In the genomic region with DNA sequence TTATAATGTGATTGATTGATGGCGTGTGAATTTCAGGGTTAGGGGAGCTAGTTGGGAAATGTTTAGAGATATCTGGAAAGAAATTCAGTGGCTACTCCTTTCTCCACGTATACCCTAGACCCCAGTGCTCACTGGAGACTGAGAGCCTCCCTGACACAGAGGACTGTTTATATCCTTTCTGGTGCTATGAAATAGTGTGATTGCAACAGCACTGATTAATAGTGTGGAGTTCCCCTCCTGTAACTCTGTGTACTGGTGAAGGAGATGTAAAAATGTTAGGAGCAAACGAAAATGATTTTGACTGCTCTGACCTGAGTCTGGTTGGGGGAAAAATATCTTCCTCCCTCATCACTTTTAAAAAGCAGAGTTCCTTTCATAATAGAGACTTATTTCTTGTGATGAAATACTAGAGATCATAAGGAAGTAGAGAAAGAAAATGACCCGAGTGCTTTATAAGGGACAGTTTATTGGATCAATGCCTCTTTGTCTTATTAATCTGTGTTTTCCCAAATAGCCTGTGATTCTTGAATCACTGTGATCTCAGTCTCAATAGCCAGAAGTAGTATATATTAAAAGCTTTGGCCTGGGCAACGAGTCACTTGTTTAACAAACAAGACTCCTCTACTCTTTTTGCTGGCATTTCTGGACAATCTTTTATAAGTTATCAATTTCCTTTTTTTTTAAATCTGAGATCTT, we compare ENCODE assay signal across 32 cellular contexts.
A peak's percentile ranks its signal among the peaks of the same experiment; 100 is the strongest.
DNase-seq lines count a peak whose midpoint lies in the region; ATAC-seq and TF ChIP-seq lines count a peak whose summit lies in the region.
"Had no signal": no experiment of that assay in that cellular context is flagged by ENCODE, and none has a peak within 500 bp of the region (broad histone marks: within the 10 kb centered on the region; RNA-seq: fewer than 3 reads in every experiment).

No MANE protein-coding gene starts in this region.

- no peaks in the 10 kb centered on the region for H3K36me3 Mint-ChIP-seq in neural progenitor cell
- H3K36me3 Mint-ChIP-seq: activated CD4-positive, alpha-beta memory T cell treated with anti-CD3 and anti-CD28 coated beads for 36 hours; activated naive CD4-positive, alpha-beta T cell treated with anti-CD3 and anti-CD28 coated beads, Interleukin-2, amount 50 U/mL, for 72 hours had no signal

- H3K27me3 ChIP-seq in ACC112 (ENCODE audit: insufficient read depth, low read length) (no peaks in the 10 kb centered on the region), adipocyte (replicated peaks; ENCODE audit: control insufficient read depth, insufficient read depth, low read length) (no peaks in the 10 kb centered on the region), neural progenitor cell (peaks cover 22% of the 10 kb centered on the region)

- DNase-seq in adipocyte (ENCODE audit: low read depth): peak; percentile 20
- DNase-seq in foreskin melanocyte: peak; percentile 65
- DNase-seq in neural progenitor cell (ENCODE audit: low spot score): no peak
- DNase-seq in foreskin fibroblast: no peak
- DNase-seq: activated CD4-positive, alpha-beta memory T cell treated with anti-CD3 and anti-CD28 coated beads for 36 hours; activated CD4-positive, CD25-positive, alpha-beta regulatory T cell treated with anti-CD3 and anti-CD28 coated beads, Interleukin-2, amount 50 U/mL, for 72 hours; activated CD8-positive, alpha-beta memory T cell treated with anti-CD3 and anti-CD28 coated beads, Interleukin-2, amount 50 U/mL, for 4 hours; aorta; CD4-positive, alpha-beta T cell; cortex of kidney; DMS 273 treated with DMSO at 0.1 percent for 48 hours; esophagus squamous epithelium; glutamatergic neuron; lower lobe of right lung; NCI-H1436 treated with DMSO at 0.1 percent for 48 hours; NCI-H446; NCI-H774; psoas muscle; SK-N-SH; T-helper 17 cell had no signal

- no peak overlapping the region for H3K4me3 ChIP-seq in ACC112 (ENCODE audit: low read depth, low read length)
- H3K4me3 ChIP-seq in adipocyte (ENCODE audit: low read length): peak overlapping the region; percentile 48
- H3K4me3 ChIP-seq in neural progenitor cell: no peak overlapping the region
- H3K4me3 ChIP-seq in foreskin fibroblast (ENCODE audit: low read depth in 1 of 2, low read length in 2 of 2): no peak overlapping the region
- H3K4me3 ChIP-seq: cardiac muscle cell, esophagus squamous epithelium, lower lobe of right lung, psoas muscle, skin epidermis, thoracic aorta had no signal

- no peaks in the 10 kb centered on the region for H3K36me3 ChIP-seq in ACC112 (ENCODE audit: insufficient read depth, low read length)
- H3K36me3 ChIP-seq in adipocyte (ENCODE audit: control insufficient read depth, insufficient read depth, low read length, severe bottlenecking): no peaks in the 10 kb centered on the region
- H3K36me3 ChIP-seq in neural progenitor cell: no peaks in the 10 kb centered on the region
- H3K36me3 ChIP-seq: cardiac muscle cell, esophagus squamous epithelium, lower lobe of right lung, thoracic aorta had no signal

- no peak overlapping the region for H3K4me3 Mint-ChIP-seq in neural progenitor cell
- H3K4me3 Mint-ChIP-seq: activated CD4-positive, alpha-beta memory T cell treated with anti-CD3 and anti-CD28 coated beads for 36 hours; activated T-helper 17 cell treated with anti-CD3 and anti-CD28 coated beads, Interleukin-2, amount 50 U/mL, for 72 hours; CD4-positive, alpha-beta T cell; stimulated activated naive CD8-positive, alpha-beta T cell treated with anti-CD3 and anti-CD28 coated beads, Interleukin-15, Interleukin-2, amounts not matched to agents 100 ng/mL and 50 ng/mL, for 24 hours; T-helper 17 cell had no signal

- H3K4me1 Mint-ChIP-seq in neural progenitor cell: peaks cover 33% of the 10 kb centered on the region
- H3K4me1 Mint-ChIP-seq: activated T-helper 17 cell treated with anti-CD3 and anti-CD28 coated beads, Interleukin-2, amount 50 U/mL, for 72 hours; T-helper 17 cell had no signal

- peaks cover 6% of the 10 kb centered on the region for H3K27me3 Mint-ChIP-seq in neural progenitor cell (ENCODE audit: insufficient read depth, low read depth)

- H3K79me2 ChIP-seq in ACC112 (ENCODE audit: control insufficient read depth, insufficient read depth, low read length, unreplicated experiment) (no peaks in the 10 kb centered on the region), neural progenitor cell (ENCODE audit: low read depth) (no peaks in the 10 kb centered on the region)

- peaks cover 5% of the 10 kb centered on the region for H3K9me3 ChIP-seq in adipocyte (ENCODE audit: control insufficient read depth, low read length)
- no peaks in the 10 kb centered on the region for H3K9me3 ChIP-seq in neural progenitor cell (ENCODE audit: low read depth)
- H3K9me3 ChIP-seq: esophagus squamous epithelium, lower lobe of right lung, psoas muscle, SK-N-SH, thoracic aorta had no signal

- peak overlapping the region; percentile 61 for H3K9ac ChIP-seq in adipocyte (ENCODE audit: low read length)
- no peak overlapping the region for H3K9ac ChIP-seq in neural progenitor cell
- H3K9ac ChIP-seq: KMS-11, SK-N-SH had no signal

- no peaks in the 10 kb centered on the region for H3K4me1 ChIP-seq in ACC112 (ENCODE audit: control insufficient read depth, insufficient read depth, low read length, unreplicated experiment)
- peaks cover 13% of the 10 kb centered on the region for H3K4me1 ChIP-seq in adipocyte (ENCODE audit: control insufficient read depth, insufficient read depth, low read length)
- H3K4me1 ChIP-seq in neural progenitor cell: peaks cover 32% of the 10 kb centered on the region
- H3K4me1 ChIP-seq: esophagus squamous epithelium, lower lobe of right lung, psoas muscle had no signal

- peaks cover 4% of the 10 kb centered on the region for H4K20me1 ChIP-seq in neural progenitor cell (ENCODE audit: low read depth)

- H3F3A ChIP-seq in neural progenitor cell (ENCODE audit: low read depth): peaks cover 21% of the 10 kb centered on the region

- H3K27ac ChIP-seq in ACC112 (ENCODE audit: low read depth, low read length): no peak overlapping the region
- H3K27ac ChIP-seq in neural progenitor cell: no peak overlapping the region
- H3K27ac ChIP-seq: cardiac muscle cell, KMS-11, lower lobe of right lung, psoas muscle, RWPE1, skin epidermis, thoracic aorta had no signal

- TF ChIP-seq CTCF in neural progenitor cell (IDR thresholded peaks at IDR 0.05): no peak
- TF ChIP-seq CTCF in foreskin fibroblast (IDR thresholded peaks at IDR 0.05; ENCODE audit: low read depth, low read length): no peak

- H2AFZ ChIP-seq in ACC112 (ENCODE audit: low read length, unreplicated experiment): peak overlapping the region; percentile 16
- no peak overlapping the region for H2AFZ ChIP-seq in neural progenitor cell (replicated peaks)

- ATAC-seq in HG03378 (IDR thresholded peaks at IDR 0.05; ENCODE audit: unreplicated experiment) (no peak), HG03095 (IDR thresholded peaks at IDR 0.05; ENCODE audit: unreplicated experiment) (no peak), GM21825 (IDR thresholded peaks at IDR 0.05; ENCODE audit: unreplicated experiment) (no peak)
- ATAC-seq: activated naive CD4-positive, alpha-beta T cell treated with anti-CD3 and anti-CD28 coated beads, Interleukin-2, amount 50 U/mL, for 72 hours; activated T-helper 17 cell treated with anti-CD3 and anti-CD28 coated beads, Interleukin-2, amount 50 U/mL, for 72 hours; psoas muscle; T-helper 17 cell had no signal

- no peak overlapping the region for H3K27ac Mint-ChIP-seq in neural progenitor cell
- H3K27ac Mint-ChIP-seq: activated CD4-positive, alpha-beta memory T cell treated with anti-CD3 and anti-CD28 coated beads for 36 hours; activated naive CD4-positive, alpha-beta T cell treated with anti-CD3 and anti-CD28 coated beads, Interleukin-2, amount 50 U/mL, for 72 hours; activated T-helper 17 cell treated with anti-CD3 and anti-CD28 coated beads, Interleukin-2, amount 50 U/mL, for 72 hours; CD4-positive, alpha-beta T cell; stimulated activated naive CD8-positive, alpha-beta T cell treated with anti-CD3 and anti-CD28 coated beads, Interleukin-15, Interleukin-2, amounts not matched to agents 100 ng/mL and 50 ng/mL, for 24 hours; T-helper 17 cell had no signal

- peak overlapping the region; percentile 74 for H3K4me2 ChIP-seq in neural progenitor cell
- H3K4me2 ChIP-seq: KMS-11, SK-N-SH had no signal

- H3K9me3 Mint-ChIP-seq in neural progenitor cell: peaks cover 2% of the 10 kb centered on the region
- H3K9me3 Mint-ChIP-seq: activated CD4-positive, alpha-beta memory T cell treated with anti-CD3 and anti-CD28 coated beads for 36 hours; activated T-helper 17 cell treated with anti-CD3 and anti-CD28 coated beads, Interleukin-2, amount 50 U/mL, for 72 hours; CD4-positive, alpha-beta T cell; stimulated activated naive CD8-positive, alpha-beta T cell treated with anti-CD3 and anti-CD28 coated beads, Interleukin-15, Interleukin-2, amounts not matched to agents 100 ng/mL and 50 ng/mL, for 24 hours had no signal

Comparison
In these comparisons a context has a peak if more than half of its experiments do, and no peak if none do; other contexts are left out.
1. DNase-seq: peak in adipocyte (single experiment) and foreskin melanocyte (single experiment); none in neural progenitor cell (single experiment) and foreskin fibroblast (0 of 2).